7 cellular contexts compared by ENCODE assay signal in the genomic region with DNA sequence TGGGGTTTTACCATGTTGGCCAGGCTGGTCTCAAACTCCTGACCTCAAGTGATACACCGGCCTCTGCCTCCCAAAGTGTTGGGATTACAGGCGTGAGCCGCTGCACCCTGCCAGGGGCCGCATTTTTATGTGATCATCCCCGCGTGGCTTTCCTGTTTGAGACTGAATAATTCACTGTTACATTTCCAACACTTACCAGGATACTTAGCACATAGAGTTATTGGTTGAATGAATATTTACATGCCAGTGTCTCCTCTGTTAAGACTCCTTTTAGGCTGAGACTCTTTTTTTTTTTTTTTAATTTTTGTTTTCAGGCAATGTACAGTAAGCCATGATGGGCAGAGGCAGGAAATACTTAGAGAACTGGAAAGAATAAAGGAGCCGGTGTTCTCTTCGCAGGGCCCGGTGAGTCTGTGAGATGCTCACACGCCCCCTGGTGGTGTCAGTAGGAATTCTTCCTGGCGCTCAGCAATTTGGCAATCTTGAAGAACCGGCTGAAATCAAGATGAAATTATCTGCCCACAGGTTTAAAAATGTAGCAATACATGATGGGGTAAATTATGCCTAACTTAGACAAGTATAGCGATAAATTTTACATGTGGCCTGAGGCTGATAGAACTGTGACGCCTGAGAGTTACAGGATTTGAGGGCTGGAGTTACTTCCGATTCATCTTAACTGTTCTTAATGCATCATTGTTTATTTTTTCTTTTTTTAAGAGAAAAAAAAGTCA. TPM values are rescaled to one million over a fixed set of nuclear protein-coding genes. Genes with fewer than 3 reads are reported as not detected.
DNase-seq lines count a peak whose midpoint lies in the region; ATAC-seq and TF ChIP-seq lines count a peak whose summit lies in the region.

No MANE protein-coding gene starts in this region.

- H3K4me1 ChIP-seq in right atrium auricular region, result no peaks in the 10 kb centered on the region

- no peaks in the 10 kb centered on the region for H3K36me3 ChIP-seq in right atrium auricular region

- peak; percentile 79 for TF ChIP-seq CTCF in GM12875 (IDR thresholded peaks at IDR 0.05; ENCODE audit: borderline replicate concordance, insufficient read depth, low read depth, low read length)
- TF ChIP-seq CTCF in right atrium auricular region (IDR thresholded peaks at IDR 0.05), result peak; percentile 86 to 94

- H3K27ac ChIP-seq in right atrium auricular region, result no peak overlapping the region

- H3K27me3 ChIP-seq in right atrium auricular region, result no peaks in the 10 kb centered on the region

- H3K9me3 ChIP-seq in right atrium auricular region, result no peaks in the 10 kb centered on the region

- ATAC-seq in sciatic nerve (peak; percentile 93), GM21390 (IDR thresholded peaks at IDR 0.05; ENCODE audit: unreplicated experiment) (no peak)

- peak; percentile 64 to 77 for DNase-seq in NCI-H1930 (lab: John Stamatoyannopoulos, UW)
- peak; percentile 42 for DNase-seq in T-helper 22 cell (ENCODE audit: low read depth)
- peak in 55 of 58 donors; percentile 15 to 90 (median 64) for DNase-seq in anterior cingulate cortex (lab: John Stamatoyannopoulos, UW)
- peak; percentile 86 for DNase-seq in right atrium auricular region (ENCODE audit: low spot score)
- DNase-seq in sciatic nerve (ENCODE audit: low spot score), result peak; percentile 90

- no peak overlapping the region for H3K4me3 ChIP-seq in GM12875 (ENCODE audit: low read depth, low read length)
- no peak overlapping the region for H3K4me3 ChIP-seq in right atrium auricular region

- intact Hi-C loops in sciatic nerve (cut with DNase I), result loop anchor here (10.0 kb wide), 1 partner anchor 594 kb away; no protein-coding TSS in a partner anchor

RNA-seq across cellular contexts. Expression of a gene that starts 7.6 kb away (rescaled TPM):
- total RNA-seq in right atrium auricular region, result 100 to 1,000 TPM in 1 of 2 donors, 10 to 100 TPM in 1; 40.2 to 117 TPM
- total RNA-seq in sciatic nerve, result 80.5 TPM

RNA-seq across cellular contexts. Expression of a gene that starts 13.2 kb away (rescaled TPM):
- total RNA-seq in right atrium auricular region (1 to 10 TPM; 5.0 to 6.1 TPM), sciatic nerve (8.2 TPM)

RNA-seq across cellular contexts. Expression of a gene that starts 54.2 kb away (rescaled TPM):
- total RNA-seq in right atrium auricular region (1 to 10 TPM; 4.3 to 4.4 TPM), sciatic nerve (32.6 TPM)
